Comparison of ENCODE assay signal across 14 cellular contexts in the genomic region with DNA sequence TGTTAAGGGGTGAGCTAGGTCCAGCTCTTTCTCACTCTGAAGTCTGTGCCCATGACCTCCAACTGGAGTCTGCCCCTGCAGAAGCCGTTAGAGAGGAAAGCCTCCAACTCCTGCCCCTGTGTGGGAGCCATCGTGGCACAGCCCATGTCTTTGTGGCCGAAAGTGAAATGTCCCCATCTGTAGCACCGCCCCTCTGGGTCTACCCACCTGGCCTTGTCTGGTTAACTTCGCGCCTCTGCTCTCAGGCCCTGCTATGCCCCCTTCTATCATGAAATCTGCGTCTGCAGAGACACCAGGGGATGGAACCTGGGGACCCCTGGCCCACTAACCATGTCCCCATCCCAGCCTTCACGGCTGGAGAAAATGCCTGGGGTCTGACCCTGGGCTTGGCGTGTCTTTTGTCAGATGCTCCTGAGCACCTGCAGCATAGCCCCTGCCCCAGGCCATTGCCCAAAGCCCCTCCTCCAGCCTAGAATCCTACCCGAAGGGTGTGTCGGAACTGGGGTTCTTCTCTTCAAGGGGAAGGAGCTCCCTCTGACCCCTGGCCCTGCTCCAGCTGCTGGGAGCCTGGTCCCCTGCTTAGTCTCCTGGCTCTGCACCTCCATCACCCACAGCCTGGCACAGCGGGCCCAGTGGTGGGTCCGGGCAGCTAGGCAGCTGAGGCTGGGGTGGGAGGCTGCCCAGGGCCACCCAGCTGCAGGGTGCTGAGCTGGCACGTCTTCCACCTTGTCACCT.
"Had no signal": no experiment of that assay in that cellular context is flagged by ENCODE, and none has a peak within 500 bp of the region (broad histone marks: within the 10 kb centered on the region; RNA-seq: fewer than 3 reads in every experiment).

No MANE protein-coding gene starts in this region.

- H3K4me1 Mint-ChIP-seq: activated CD4-positive, alpha-beta T cell treated with anti-CD3 and anti-CD28 coated beads, Interleukin-2, amount 10 ng/mL, durations not matched to agents 7 days and 5 days had no signal

- H3K9me3 Mint-ChIP-seq: activated CD4-positive, alpha-beta T cell treated with anti-CD3 and anti-CD28 coated beads, Interleukin-2, amount 10 ng/mL, durations not matched to agents 7 days and 5 days; activated naive CD4-positive, alpha-beta T cell treated with anti-CD3 and anti-CD28 coated beads, Interleukin-2, amount 50 U/mL, for 72 hours; activated T-cell treated with anti-CD3 and anti-CD28 coated beads, Interleukin-2, amount 50 U/mL, for 24 hours; brain; neural crest cell; WTC11 had no signal

- H3K27ac ChIP-seq: hepatocyte, ovary, sigmoid colon, upper lobe of right lung had no signal

- ATAC-seq: activated naive CD4-positive, alpha-beta T cell treated with anti-CD3 and anti-CD28 coated beads, Interleukin-2, amount 50 U/mL, for 72 hours; upper lobe of right lung; WTC11 had no signal

- DNase-seq: activated CD4-positive, alpha-beta T cell treated with anti-CD3 and anti-CD28 coated beads, Interleukin-2, amount 10 ng/mL, durations not matched to agents 7 days and 5 days; activated effector memory CD4-positive, alpha-beta T cell treated with anti-CD3 and anti-CD28 coated beads, Interleukin-2, amount 50 U/mL, for 16 hours; activated T-cell treated with anti-CD3 and anti-CD28 coated beads, Interleukin-2, amount 50 U/mL, for 24 hours; dermis blood vessel endothelial cell; ovary; sigmoid colon; stimulated activated CD4-positive, alpha-beta T cell treated with anti-CD3 and anti-CD28 coated beads, Interleukin-2, amount 100 ng/mL, for 24 hours; stimulated activated naive CD4-positive, alpha-beta T cell treated with Interleukin-2 at 50 U/mL for 16 hours; upper lobe of right lung had no signal

- H3K9me3 ChIP-seq: ovary, sigmoid colon, upper lobe of right lung had no signal

- H3K79me2 ChIP-seq: hepatocyte had no signal

- H3K4me2 ChIP-seq: hepatocyte had no signal

- H3K4me1 ChIP-seq: upper lobe of right lung had no signal

- H2AFZ ChIP-seq: hepatocyte had no signal

- H3K27me3 ChIP-seq: hepatocyte, ovary, sigmoid colon, upper lobe of right lung had no signal

- H3K36me3 ChIP-seq: ovary had no signal

- H3K27me3 Mint-ChIP-seq: activated CD4-positive, alpha-beta T cell treated with anti-CD3 and anti-CD28 coated beads, Interleukin-2, amount 10 ng/mL, durations not matched to agents 7 days and 5 days; activated T-cell treated with anti-CD3 and anti-CD28 coated beads, Interleukin-2, amount 50 U/mL, for 24 hours; brain had no signal

- H3K4me3 ChIP-seq: hepatocyte, ovary, sigmoid colon, upper lobe of right lung had no signal

- H3K4me3 Mint-ChIP-seq: activated CD4-positive, alpha-beta T cell treated with anti-CD3 and anti-CD28 coated beads, Interleukin-2, amount 10 ng/mL, durations not matched to agents 7 days and 5 days; activated T-cell treated with anti-CD3 and anti-CD28 coated beads, Interleukin-2, amount 50 U/mL, for 24 hours; brain; neural crest cell; WTC11 had no signal

- H3K27ac Mint-ChIP-seq: activated CD4-positive, alpha-beta T cell treated with anti-CD3 and anti-CD28 coated beads, Interleukin-2, amount 10 ng/mL, durations not matched to agents 7 days and 5 days; activated T-cell treated with anti-CD3 and anti-CD28 coated beads, Interleukin-2, amount 50 U/mL, for 24 hours; brain; WTC11 had no signal
